ENCODE assay signal across 10 cellular contexts in the genomic region with DNA sequence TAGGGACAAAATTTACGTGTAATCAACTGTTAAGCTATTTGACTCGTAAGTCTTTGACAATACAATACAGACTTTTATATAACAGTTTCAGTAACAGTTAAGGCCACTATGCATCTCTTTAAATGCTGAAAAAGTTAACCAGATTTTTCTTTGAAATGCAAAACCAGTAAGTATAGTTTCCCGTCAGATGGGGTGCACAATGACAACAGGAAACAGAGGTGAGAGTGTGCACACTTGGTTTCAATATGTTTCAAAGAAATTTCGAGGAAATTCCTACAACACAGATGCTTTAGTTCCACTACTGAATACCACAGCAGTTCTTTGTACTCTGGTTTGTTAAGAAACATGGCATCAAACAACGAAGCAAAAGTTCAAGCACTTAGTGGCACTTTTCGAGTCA. TPM values are rescaled to one million over a fixed set of nuclear protein-coding genes. Genes with fewer than 3 reads are reported as not detected.
A peak's percentile ranks its signal among the peaks of the same experiment; 100 is the strongest.
DNase-seq lines count a peak whose midpoint lies in the region; ATAC-seq and TF ChIP-seq lines count a peak whose summit lies in the region.
"Had no signal": no experiment of that assay in that cellular context is flagged by ENCODE, and none has a peak within 500 bp of the region (broad histone marks: within the 10 kb centered on the region; RNA-seq: fewer than 3 reads in every experiment).

No MANE protein-coding gene starts in this region.

- intact Hi-C loops in OCI-LY7 (cut with micrococcal nuclease; ENCODE audit: unreplicated experiment): no loop called here
- intact Hi-C loops in esophagus squamous epithelium (cut with DNase I): no loop called here

- peak; percentile 61 for ATAC-seq in GM18502 (IDR thresholded peaks at IDR 0.05; ENCODE audit: poor library complexity, unreplicated experiment)
- peak; percentile 49 for ATAC-seq in GM21723 (IDR thresholded peaks at IDR 0.05; ENCODE audit: unreplicated experiment)

- TF ChIP-seq POLR2A in esophagus squamous epithelium (IDR thresholded peaks at IDR 0.05): no peak

- no peaks in the 10 kb centered on the region for H3K9me3 ChIP-seq in OCI-LY7 (ENCODE audit: low read length)
- H3K9me3 ChIP-seq in esophagus squamous epithelium: no peaks in the 10 kb centered on the region
- H3K9me3 ChIP-seq: neutrophil had no signal

- no peaks in the 10 kb centered on the region for H3K79me2 ChIP-seq in OCI-LY7 (ENCODE audit: insufficient read depth, low read depth, low read length)

- no peak overlapping the region for H3K4me3 ChIP-seq in OCI-LY7 (ENCODE audit: low read depth, low read length, poor library complexity, severe bottlenecking)
- no peak overlapping the region for H3K4me3 ChIP-seq in esophagus squamous epithelium

- WGBS in esophagus squamous epithelium, 2 donors: 37 to 44% methylated on average over 6 of the region's 6 CpGs

- H3K4me1 ChIP-seq in OCI-LY7 (ENCODE audit: insufficient read depth, low read length, poor library complexity, severe bottlenecking) (peaks cover 23% of the 10 kb centered on the region), esophagus squamous epithelium (peaks cover 0 to 6% (median 1%) of the 10 kb centered on the region in 3 donors)

- CTCF ChIA-PET in OCI-LY7 (lab: Charles Lee; ENCODE audit: unreplicated experiment): interaction anchor here (1.0 to 1.5 kb wide), 3 partner anchors 10 to 15 kb away, joined by 3 to 6 read pairs (median 3); no protein-coding TSS in a partner anchor

- DNase-seq in OCI-LY7 (ENCODE audit: low spot score) (peak; percentile 77), germinal center (ENCODE audit: low spot score) (peak; percentile 46), esophagus squamous epithelium (lab: John Stamatoyannopoulos, UW) (no peak), cerebellum (ENCODE audit: low spot score) (no peak), globus pallidus (ENCODE audit: low spot score) (no peak), UCSD-AML1 (lab: John Stamatoyannopoulos, UW; ENCODE audit: unreplicated experiment) (no peak)
- DNase-seq: NCI-H187 treated with DMSO at 0.1 percent for 48 hours had no signal

- H3K4me2 ChIP-seq in OCI-LY7 (ENCODE audit: low read length): peak overlapping the region; percentile 41

- POLR2A ChIA-PET in OCI-LY7 (lab: Charles Lee): interaction anchor here (0.6 to 2.3 kb wide), 9 partner anchors 8 to 162 kb away, joined by 3 to 6 read pairs (median 4); no protein-coding TSS in a partner anchor

- H4K20me1 ChIP-seq in OCI-LY7 (ENCODE audit: insufficient read depth, low read length): no peaks in the 10 kb centered on the region

- H3K36me3 ChIP-seq in OCI-LY7 (ENCODE audit: insufficient read depth, low read length) (no peaks in the 10 kb centered on the region), esophagus squamous epithelium (no peaks in the 10 kb centered on the region)
- H3K36me3 ChIP-seq: neutrophil had no signal

- H2AFZ ChIP-seq in OCI-LY7 (ENCODE audit: low read length): no peak overlapping the region

- no peak overlapping the region for H3K27ac ChIP-seq in OCI-LY7 (ENCODE audit: low read depth, low read length, poor library complexity, severe bottlenecking)
- H3K27ac ChIP-seq in esophagus squamous epithelium: peak overlapping the region in 2 of 4 donors; percentile 17 to 19
- H3K27ac ChIP-seq: neutrophil had no signal

- TF ChIP-seq CTCF in OCI-LY7 (conservative IDR thresholded peaks at IDR 0.05; ENCODE audit: low read length) (no peak), esophagus squamous epithelium (IDR thresholded peaks at IDR 0.05) (no peak)

- BruUV-seq in OCI-LY7 (replicated peaks; lab: Mats Ljungman, UMichigan): no TSS peak

- H3K9me2 ChIP-seq in OCI-LY7 (ENCODE audit: insufficient read depth, low read length): no peaks in the 10 kb centered on the region

- H3K27me3 ChIP-seq in esophagus squamous epithelium: peaks cover 0 to 17% (median 0%) of the 10 kb centered on the region in 4 donors

RNA-seq across cellular contexts. Expression of gene RNF157, which starts 48.4 kb away (rescaled TPM):
- total RNA-seq in OCI-LY7 (2014; rRNA removed; shearing (Covaris generic)): 0.21 and 0.28 TPM in 2 replicates
- 0.70 and 1.3 TPM in 2 replicates for total RNA-seq in OCI-LY7 (2022)
- 1 to 10 TPM in 1 of 4 donors, under 1 TPM in 3; 0.11 to 3.4 (median 0.26) TPM for total RNA-seq in esophagus squamous epithelium
- 33.8 TPM for total RNA-seq in cerebellum

RNA-seq across cellular contexts. Expression of gene FOXJ1, which starts 50.8 kb away (rescaled TPM):
- total RNA-seq in OCI-LY7 (2014; rRNA removed; shearing (Covaris generic)): not detected in 2 replicates
- not detected in 2 replicates for total RNA-seq in OCI-LY7 (2022)
- under 1 TPM in 2 of 4 donors, not detected in 2; 0.19 to 0.57 TPM for total RNA-seq in esophagus squamous epithelium
- total RNA-seq in cerebellum: 7.8 TPM

Comparison
In these comparisons a context has a peak if more than half of its experiments do, and no peak if none do; other contexts are left out.
1. DNase-seq: peak in OCI-LY7 (single experiment) and germinal center (single experiment); none in esophagus squamous epithelium (single experiment), cerebellum (single experiment), globus pallidus (single experiment) and UCSD-AML1 (single experiment).